Comparison of ENCODE assay signal across 16 cellular contexts in the genomic region with DNA sequence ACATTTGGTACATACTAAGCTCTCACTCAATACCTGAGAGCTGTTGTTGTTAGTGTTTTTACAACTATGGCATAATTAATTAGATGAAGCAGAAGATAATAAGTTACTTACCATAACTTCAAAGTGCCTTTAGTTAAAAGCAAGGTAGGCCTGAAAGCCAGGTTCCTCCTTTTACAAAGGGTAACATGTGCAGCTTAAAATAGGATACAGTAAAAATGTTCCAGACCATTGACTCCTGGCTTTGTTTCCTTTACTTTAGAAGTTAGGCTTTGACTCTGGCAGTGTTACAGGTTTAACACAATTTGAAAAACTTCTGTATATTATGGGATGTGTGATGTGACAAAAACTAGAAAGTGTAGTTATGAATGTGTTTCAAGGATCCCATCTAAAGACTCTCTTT.
DNase-seq lines count a peak whose midpoint lies in the region; ATAC-seq and TF ChIP-seq lines count a peak whose summit lies in the region.
"Had no signal": no experiment of that assay in that cellular context is flagged by ENCODE, and none has a peak within 500 bp of the region (broad histone marks: within the 10 kb centered on the region; RNA-seq: fewer than 3 reads in every experiment).

No MANE protein-coding gene starts in this region.

- H3K4me2 ChIP-seq in hepatocyte, result no peak overlapping the region

- peak; percentile 45 for ATAC-seq in GM18868 (IDR thresholded peaks at IDR 0.05; ENCODE audit: unreplicated experiment)
- peak; percentile 35 for ATAC-seq in GM21528 (IDR thresholded peaks at IDR 0.05; ENCODE audit: low FRiP score, unreplicated experiment)
- ATAC-seq in HG03064 (IDR thresholded peaks at IDR 0.05; ENCODE audit: low read depth, unreplicated experiment), result peak; percentile 43
- ATAC-seq in SK-N-SH treated with all-trans-retinoic acid at 6 μM for 48 hours, result no peak
- ATAC-seq: stimulated activated effector memory CD8-positive, alpha-beta T cell treated with anti-CD3 and anti-CD28 coated beads, Interleukin-12 subunit alpha, Interleukin-12 subunit beta, amount 100 ng/mL, for 72 hours had no signal

- H3K9me2 ChIP-seq in hepatocyte (replicated peaks; ENCODE audit: insufficient read depth), result no peaks in the 10 kb centered on the region

- no peak for DNase-seq in hepatocyte (ENCODE audit: low spot score)
- no peak for DNase-seq in NCI-H226
- no peak for DNase-seq in NCI-H2227 (lab: John Stamatoyannopoulos, UW; ENCODE audit: unreplicated experiment)
- DNase-seq in cerebellum (ENCODE audit: low spot score), result no peak
- DNase-seq: activated CD4-positive, alpha-beta T cell treated with anti-CD3 and anti-CD28 coated beads, Interleukin-2, amount 50 U/mL, for 1 hour; activated effector memory CD4-positive, alpha-beta T cell treated with Interleukin-2 at 50 U/mL for 16 hours; C1 segment of cervical spinal cord; GDM1; head of caudate nucleus; left ventricle myocardium inferior; NCI-H146 had no signal

- no peak overlapping the region for H3K4me3 ChIP-seq in hepatocyte
- H3K4me3 ChIP-seq: left ventricle myocardium inferior had no signal

- H3K4me1 ChIP-seq in hepatocyte (ENCODE audit: insufficient read depth), result peaks cover 8% of the 10 kb centered on the region

- no peaks in the 10 kb centered on the region for H3K79me2 ChIP-seq in hepatocyte

- peak overlapping the region; percentile 19 for H2AFZ ChIP-seq in hepatocyte

- no peaks in the 10 kb centered on the region for H3K9me3 ChIP-seq in hepatocyte (ENCODE audit: low read depth)
- H3K9me3 ChIP-seq: left ventricle myocardium inferior had no signal

- no peaks in the 10 kb centered on the region for H3K27me3 ChIP-seq in hepatocyte

- no peak for TF ChIP-seq CTCF in hepatocyte (IDR thresholded peaks at IDR 0.05; ENCODE audit: poor library complexity)

- no peaks in the 10 kb centered on the region for H3K36me3 ChIP-seq in hepatocyte (replicated peaks; ENCODE audit: insufficient read depth, low read depth)
- H3K36me3 ChIP-seq: left ventricle myocardium inferior had no signal

- H3K27ac ChIP-seq in hepatocyte, result no peak overlapping the region
- H3K27ac ChIP-seq: left ventricle myocardium inferior had no signal

- H4K20me1 ChIP-seq in hepatocyte (ENCODE audit: insufficient read depth, poor library complexity, severe bottlenecking), result no peaks in the 10 kb centered on the region

TF ChIP-seq in SK-N-SH treated with all-trans-retinoic acid at 6 μM for 48 hours, 23 proteins besides CTCF, POLR2A, EP300 and RAD21:
- TF ChIP-seq ARNTL (CRISPR knock-in tag; IDR thresholded peaks at IDR 0.05; ENCODE audit: borderline replicate concordance, low read depth) (no peak), GLIS3 (CRISPR knock-in tag; IDR thresholded peaks at IDR 0.05) (no peak), ISL1 (CRISPR knock-in tag; IDR thresholded peaks at IDR 0.05) (no peak), RARB (CRISPR knock-in tag; IDR thresholded peaks at IDR 0.05) (no peak), ZNF8 (CRISPR knock-in tag; IDR thresholded peaks at IDR 0.05) (no peak), TCF4 (CRISPR knock-in tag; IDR thresholded peaks at IDR 0.05; ENCODE audit: borderline replicate concordance) (no peak), CSDC2 (CRISPR knock-in tag; IDR thresholded peaks at IDR 0.05) (no peak)
- TF ChIP-seq, protein P1, sequence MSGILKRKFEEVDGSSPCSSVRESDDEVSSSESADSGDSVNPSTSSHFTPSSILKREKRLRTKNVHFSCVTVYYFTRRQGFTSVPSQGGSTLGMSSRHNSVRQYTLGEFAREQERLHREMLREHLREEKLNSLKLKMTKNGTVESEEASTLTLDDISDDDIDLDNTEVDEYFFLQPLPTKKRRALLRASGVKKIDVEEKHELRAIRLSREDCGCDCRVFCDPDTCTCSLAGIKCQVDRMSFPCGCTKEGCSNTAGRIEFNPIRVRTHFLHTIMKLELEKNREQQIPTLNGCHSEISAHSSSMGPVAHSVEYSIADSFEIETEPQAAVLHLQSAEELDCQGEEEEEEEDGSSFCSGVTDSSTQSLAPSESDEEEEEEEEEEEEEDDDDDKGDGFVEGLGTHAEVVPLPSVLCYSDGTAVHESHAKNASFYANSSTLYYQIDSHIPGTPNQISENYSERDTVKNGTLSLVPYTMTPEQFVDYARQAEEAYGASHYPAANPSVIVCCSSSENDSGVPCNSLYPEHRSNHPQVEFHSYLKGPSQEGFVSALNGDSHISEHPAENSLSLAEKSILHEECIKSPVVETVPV (CRISPR knock-in tag; IDR thresholded peaks at IDR 0.05), result no peak
- TF ChIP-seq, protein P2, sequence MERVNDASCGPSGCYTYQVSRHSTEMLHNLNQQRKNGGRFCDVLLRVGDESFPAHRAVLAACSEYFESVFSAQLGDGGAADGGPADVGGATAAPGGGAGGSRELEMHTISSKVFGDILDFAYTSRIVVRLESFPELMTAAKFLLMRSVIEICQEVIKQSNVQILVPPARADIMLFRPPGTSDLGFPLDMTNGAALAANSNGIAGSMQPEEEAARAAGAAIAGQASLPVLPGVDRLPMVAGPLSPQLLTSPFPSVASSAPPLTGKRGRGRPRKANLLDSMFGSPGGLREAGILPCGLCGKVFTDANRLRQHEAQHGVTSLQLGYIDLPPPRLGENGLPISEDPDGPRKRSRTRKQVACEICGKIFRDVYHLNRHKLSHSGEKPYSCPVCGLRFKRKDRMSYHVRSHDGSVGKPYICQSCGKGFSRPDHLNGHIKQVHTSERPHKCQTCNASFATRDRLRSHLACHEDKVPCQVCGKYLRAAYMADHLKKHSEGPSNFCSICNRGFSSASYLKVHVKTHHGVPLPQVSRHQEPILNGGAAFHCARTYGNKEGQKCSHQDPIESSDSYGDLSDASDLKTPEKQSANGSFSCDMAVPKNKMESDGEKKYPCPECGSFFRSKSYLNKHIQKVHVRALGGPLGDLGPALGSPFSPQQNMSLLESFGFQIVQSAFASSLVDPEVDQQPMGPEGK (CRISPR knock-in tag; IDR thresholded peaks at IDR 0.05; ENCODE audit: borderline replicate concordance), result no peak
- TF ChIP-seq, protein P3, sequence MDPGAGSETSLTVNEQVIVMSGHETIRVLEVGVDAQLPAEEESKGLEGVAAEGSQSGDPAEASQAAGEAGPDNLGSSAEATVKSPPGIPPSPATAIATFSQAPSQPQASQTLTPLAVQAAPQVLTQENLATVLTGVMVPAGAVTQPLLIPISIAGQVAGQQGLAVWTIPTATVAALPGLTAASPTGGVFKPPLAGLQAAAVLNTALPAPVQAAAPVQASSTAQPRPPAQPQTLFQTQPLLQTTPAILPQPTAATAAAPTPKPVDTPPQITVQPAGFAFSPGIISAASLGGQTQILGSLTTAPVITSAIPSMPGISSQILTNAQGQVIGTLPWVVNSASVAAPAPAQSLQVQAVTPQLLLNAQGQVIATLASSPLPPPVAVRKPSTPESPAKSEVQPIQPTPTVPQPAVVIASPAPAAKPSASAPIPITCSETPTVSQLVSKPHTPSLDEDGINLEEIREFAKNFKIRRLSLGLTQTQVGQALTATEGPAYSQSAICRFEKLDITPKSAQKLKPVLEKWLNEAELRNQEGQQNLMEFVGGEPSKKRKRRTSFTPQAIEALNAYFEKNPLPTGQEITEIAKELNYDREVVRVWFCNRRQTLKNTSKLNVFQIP (CRISPR knock-in tag; IDR thresholded peaks at IDR 0.05; ENCODE audit: borderline replicate concordance, low read depth), result no peak
TF ChIP-seq in SK-N-SH treated with all-trans-retinoic acid at 6 μM for 48 hours: peak in this region for 0.
